1 cellular context compared by ENCODE assay signal in genomic region chr17:42609814-42610801, GRCh38.
A peak's percentile ranks its signal among the peaks of the same experiment; 100 is the strongest.
TF ChIP-seq lines count a peak whose summit lies in the region.
"Not testable (repeated sequence)": the region's sequence is repeated elsewhere in the genome, so short reads cannot be mapped to it uniquely, and the experiment has no call there.

No MANE protein-coding gene starts in this region.

TF ChIP-seq in HepG2, 621 proteins besides CTCF, POLR2A, EP300 and RAD21 (continued from another document):
- peak; percentile 60; the same call in 1 of the 2 replicates for TF ChIP-seq ZBTB4 (CRISPR knock-in tag; IDR thresholded peaks at IDR 0.05; ENCODE audit: borderline replicate concordance)
- peak; percentile 35; the same call in 1 of the 2 replicates for TF ChIP-seq ZNF574 (CRISPR knock-in tag; IDR thresholded peaks at IDR 0.05)
- peak; percentile 67 for TF ChIP-seq ZFP90 (CRISPR knock-in tag; IDR thresholded peaks at IDR 0.05; ENCODE audit: borderline replicate concordance)
- peak; percentile 1; the same call in 1 of the 2 replicates for TF ChIP-seq ZNF451 (CRISPR knock-in tag; IDR thresholded peaks at IDR 0.05)
- TF ChIP-seq PHF21A (CRISPR knock-in tag; IDR thresholded peaks at IDR 0.05): peak; percentile 35; the same call in 1 of the 2 replicates
- peak; percentile 90 for TF ChIP-seq ZNF674 (CRISPR knock-in tag; IDR thresholded peaks at IDR 0.05; ENCODE audit: low read depth)
- peak; percentile 66; the same call in 1 of the 2 replicates for TF ChIP-seq ZC3H13 (CRISPR knock-in tag; IDR thresholded peaks at IDR 0.05)
- 0 out of 2 replicates have a peak, but pooled peaks have one; percentile 29 for TF ChIP-seq MYNN (CRISPR knock-in tag; IDR thresholded peaks at IDR 0.05; ENCODE audit: low read depth)
- TF ChIP-seq ZNF296 (CRISPR knock-in tag; conservative IDR thresholded peaks at IDR 0.05): peak; percentile 93
- TF ChIP-seq ZXDC (CRISPR knock-in tag; IDR thresholded peaks at IDR 0.05): peak; percentile 16; the same call in 1 of the 2 replicates
- peak; percentile 74; the same call in 1 of the 2 replicates for TF ChIP-seq ZNF550 (CRISPR knock-in tag; IDR thresholded peaks at IDR 0.05; ENCODE audit: borderline replicate concordance)
- TF ChIP-seq ZFP41 (CRISPR knock-in tag; IDR thresholded peaks at IDR 0.05; ENCODE audit: borderline replicate concordance): 0 out of 2 replicates have a peak, but pooled peaks have one; percentile 74
- TF ChIP-seq RBFOX2 (IDR thresholded peaks at IDR 0.05; ENCODE audit: low read depth, low read length): peak; percentile 52
- TF ChIP-seq ZNF34 (CRISPR knock-in tag; IDR thresholded peaks at IDR 0.05; ENCODE audit: borderline replicate concordance): 0 out of 2 replicates have a peak, but pooled peaks have one; percentile 17
- TF ChIP-seq EED (CRISPR knock-in tag; IDR thresholded peaks at IDR 0.05): peak; percentile 15; the same call in 1 of the 2 replicates
- TF ChIP-seq KLF16 (CRISPR knock-in tag; IDR thresholded peaks at IDR 0.05): 0 out of 4 replicates have a peak, but pooled peaks of 1 of the 2 experiments have one; percentile 8
- peak; percentile 3; the same call in 1 of the 2 replicates for TF ChIP-seq ZNF333 (CRISPR knock-in tag; IDR thresholded peaks at IDR 0.05; ENCODE audit: borderline replicate concordance)
- peak; percentile 25; the same call in 1 of the 2 replicates for TF ChIP-seq NCOR1 (IDR thresholded peaks at IDR 0.05; ENCODE audit: borderline replicate concordance, low read length)
- TF ChIP-seq CSRNP1 (CRISPR knock-in tag; IDR thresholded peaks at IDR 0.05): 0 out of 2 replicates have a peak, but pooled peaks have one; percentile 6
- 0 out of 2 replicates have a peak, but pooled peaks have one; percentile 13 for TF ChIP-seq NR2F6 (IDR thresholded peaks at IDR 0.05)
- TF ChIP-seq NR2F6 (CRISPR knock-in tag; IDR thresholded peaks at IDR 0.05); HNF4G (CRISPR knock-in tag; IDR thresholded peaks at IDR 0.05; ENCODE audit: borderline replicate concordance, low read depth): not testable (repeated sequence)
- TF ChIP-seq HNF4G (IDR thresholded peaks at IDR 0.05; ENCODE audit: borderline replicate concordance, low read depth, low read length): peak; percentile 20; the same call in 1 of the 2 replicates
- TF ChIP-seq ZBTB33 (CRISPR knock-in tag; IDR thresholded peaks at IDR 0.05): 0 out of 2 replicates have a peak, but pooled peaks have one; percentile 0
- TF ChIP-seq CAMTA2 (CRISPR knock-in tag; IDR thresholded peaks at IDR 0.05; ENCODE audit: borderline replicate concordance): peak; percentile 95; the same call in 1 of the 2 replicates
- 0 out of 2 replicates have a peak, but pooled peaks have one; percentile 18 for TF ChIP-seq ZNF563 (CRISPR knock-in tag; IDR thresholded peaks at IDR 0.05)
- peak; percentile 53; the same call in 1 of the 2 replicates for TF ChIP-seq BATF2 (CRISPR knock-in tag; IDR thresholded peaks at IDR 0.05)
- peak; percentile 53; the same call in 1 of the 2 replicates for TF ChIP-seq HES4 (CRISPR knock-in tag; IDR thresholded peaks at IDR 0.05; ENCODE audit: borderline replicate concordance)
